Comparison of ENCODE assay signal across 8 cellular contexts in genomic region chr6:6712979-6713514, GRCh38.
DNase-seq lines count a peak whose midpoint lies in the region; ATAC-seq, FAIRE-seq and TF ChIP-seq lines count a peak whose summit lies in the region.

No MANE protein-coding gene starts in this region.

- FAIRE-seq in small intestine (lab: Jason Lieb, UNC), result no peak

- H3K27ac ChIP-seq in esophagus squamous epithelium (peak overlapping the region; percentile 89 to 94 (median 92)), small intestine (ENCODE audit: low read depth in 1 of 2, low read length in 1 of 2) (peak overlapping the region; percentile 42 to 46)

- no peaks in the 10 kb centered on the region for H3K9me3 ChIP-seq in esophagus squamous epithelium
- no peaks in the 10 kb centered on the region for H3K9me3 ChIP-seq in small intestine (ENCODE audit: control insufficient read depth, low read depth)

- TF ChIP-seq POLR2A in NB4 (IDR thresholded peaks at IDR 0.05; ENCODE audit: extremely low read depth, insufficient read length) (peak; percentile 33), esophagus squamous epithelium (IDR thresholded peaks at IDR 0.05) (no peak)

- intact Hi-C loops in esophagus squamous epithelium (cut with DNase I), result no loop called here

- DNase-seq in NB4 (ENCODE audit: low read depth) (peak; percentile 95), esophagus squamous epithelium (lab: John Stamatoyannopoulos, UW) (no peak), small intestine (no peak), RKO (ENCODE audit: low spot score) (no peak), NCI-H2171 (lab: John Stamatoyannopoulos, UW) (no peak), SHP77 treated with DMSO at 0.1 percent for 48 hours (lab: John Stamatoyannopoulos, UW) (no peak), hepatic stellate cell (ENCODE audit: low spot score) (no peak)

- H3K36me3 ChIP-seq in esophagus squamous epithelium (no peaks in the 10 kb centered on the region), small intestine (ENCODE audit: control insufficient read depth in 2 of 2, insufficient read depth in 2 of 2, low read length in 2 of 2) (no peaks in the 10 kb centered on the region)

- TF ChIP-seq CTCF in NB4 (IDR thresholded peaks at IDR 0.05; ENCODE audit: low read depth, low read length) (no peak), esophagus squamous epithelium (IDR thresholded peaks at IDR 0.05) (no peak)

- peak; percentile 42 for ATAC-seq in GM18868 (IDR thresholded peaks at IDR 0.05; ENCODE audit: unreplicated experiment)

- H3K27me3 ChIP-seq in esophagus squamous epithelium, result no peaks in the 10 kb centered on the region
- no peaks in the 10 kb centered on the region for H3K27me3 ChIP-seq in small intestine (ENCODE audit: control insufficient read depth in 2 of 2, insufficient read depth in 2 of 2, low read length in 2 of 2)

- H3K4me3 ChIP-seq in NB4 (ENCODE audit: low read depth, low read length), result peak overlapping the region; percentile 43
- H3K4me3 ChIP-seq in esophagus squamous epithelium, result peak overlapping the region in 1 of 4 donors; percentile 40
- H3K4me3 ChIP-seq in small intestine (ENCODE audit: low read depth in 1 of 2, low read length in 2 of 2), result no peak overlapping the region

- H3K4me1 ChIP-seq in esophagus squamous epithelium (peaks cover 26 to 58% (median 38%) of the 10 kb centered on the region in 3 donors), small intestine (ENCODE audit: control insufficient read depth in 2 of 2, insufficient read depth in 1 of 2, low read depth in 1 of 2, low read length in 1 of 2) (no peaks in the 10 kb centered on the region)

- WGBS in esophagus squamous epithelium, 2 donors, result 15 to 22% methylated on average over 11 of the region's 12 CpGs
- 47 to 63% (median 63%) methylated on average over 12 of the region's 12 CpGs for WGBS in small intestine, 3 donors
